In genomic region chr1:231386472-231386871, GRCh38 we compare ENCODE assay signal across 17 cellular contexts.
"Had no signal": no experiment of that assay in that cellular context is flagged by ENCODE, and none has a peak within 500 bp of the region (broad histone marks: within the 10 kb centered on the region; RNA-seq: fewer than 3 reads in every experiment).

No MANE protein-coding gene starts in this region.

- H3K27ac ChIP-seq: left lung, right atrium auricular region had no signal

- DNase-seq: cortex of kidney; effector memory CD4-positive, alpha-beta T cell; heart right ventricle; hypothalamus; islet precursor cell; left lung; mesenchymal stem cell; midbrain; naive B cell; small intestine; stimulated activated CD4-positive, alpha-beta T cell treated with anti-CD3 and anti-CD28 coated beads, Interleukin-12 subunit alpha, Interleukin-12 subunit beta, amount 100 ng/mL, for 4 hours; stimulated activated naive CD4-positive, alpha-beta T cell; stomach; substantia nigra had no signal

- H3K27me3 ChIP-seq: heart right ventricle, left lung, right atrium auricular region, stomach had no signal

- ATAC-seq: esophagus mucosa, heart right ventricle, left lung had no signal

- H3K4me3 ChIP-seq: heart right ventricle, left lung, lung, right atrium auricular region, stomach had no signal

- H3K9me3 ChIP-seq: heart right ventricle, left lung, right atrium auricular region, stomach had no signal

- H3K36me3 ChIP-seq: left lung, right atrium auricular region, stomach had no signal
